In the genomic region with DNA sequence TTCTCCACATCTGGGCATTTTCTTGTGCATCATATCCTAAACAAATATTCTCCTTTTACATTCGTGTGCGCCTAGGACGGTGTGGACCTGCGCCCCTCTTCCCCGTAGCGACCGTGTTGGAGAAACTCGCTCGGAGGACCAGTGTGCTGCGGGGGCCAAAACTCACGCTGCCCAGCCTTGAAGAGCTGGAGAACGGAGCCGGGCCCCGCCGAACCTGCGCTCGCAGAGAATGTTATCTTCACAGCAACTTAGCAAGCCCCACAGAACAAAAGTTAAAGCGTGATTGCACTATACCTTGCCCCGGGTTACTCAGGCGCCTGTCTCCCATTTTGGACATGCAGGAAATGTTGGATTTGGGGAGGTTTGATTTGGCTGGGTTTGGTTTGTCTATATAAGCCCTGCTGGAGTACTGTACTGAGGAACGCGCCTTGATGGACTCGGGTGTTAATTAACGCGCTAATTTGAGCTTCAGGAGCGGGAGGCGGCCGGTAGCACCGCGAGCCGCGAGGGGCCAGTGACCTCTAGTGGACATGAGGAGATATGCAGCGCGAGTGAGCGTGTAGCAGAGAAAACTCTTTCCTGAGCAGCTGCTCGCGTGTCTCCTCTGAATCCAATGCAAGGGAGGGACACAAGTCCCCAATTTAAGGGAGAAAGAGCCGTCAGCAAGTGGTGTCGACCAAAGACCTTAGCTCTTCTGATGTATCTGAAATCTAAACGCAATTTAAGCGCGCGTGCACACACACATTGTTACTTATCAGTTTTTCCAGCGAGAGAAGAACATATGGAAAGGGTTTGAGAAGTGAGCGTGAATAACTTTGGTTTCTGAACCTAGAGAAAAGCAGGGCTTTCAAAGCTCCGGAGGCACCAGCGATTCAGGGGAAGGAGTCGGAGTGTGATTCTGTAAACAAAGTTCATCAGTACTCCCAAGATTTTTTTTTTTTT, we compare ENCODE assay signal across 8 cellular contexts.
DNase-seq lines count a peak whose midpoint lies in the region; ATAC-seq and TF ChIP-seq lines count a peak whose summit lies in the region.

No MANE protein-coding gene starts in this region.

- peak overlapping the region; percentile 61 to 100 (median 99) for H3K27ac ChIP-seq in dorsolateral prefrontal cortex

- intact Hi-C loops in dorsolateral prefrontal cortex (cut with DNase I): loop anchor here (2.0 to 10.0 kb wide), 5 partner anchors 794 to 1716 kb away; a partner anchor contains a TSS

- H3K27me3 ChIP-seq in dorsolateral prefrontal cortex: peaks cover 0 to 13% (median 0%) of the 10 kb centered on the region in 45 donors

- H3K4me3 ChIP-seq in AG10803 (ENCODE audit: low read length): peak overlapping the region; percentile 48
- peak overlapping the region; percentile 46 to 93 (median 70) for H3K4me3 ChIP-seq in dorsolateral prefrontal cortex

- DNase-seq in AG10803 (ENCODE audit: low read depth) (peak; percentile 51), NCI-H345 treated with DMSO at 0.1 percent for 48 hours (lab: John Stamatoyannopoulos, UW; ENCODE audit: unreplicated experiment) (peak; percentile 44), dorsolateral prefrontal cortex (peak; percentile 77 to 95 (median 90)), lung microvascular endothelial cell (ENCODE audit: low read depth in 2 of 2) (peak; percentile 70 to 77)
- DNase-seq in activated CD4-positive, alpha-beta T cell treated with anti-CD3 and anti-CD28 coated beads, Interleukin-2, amount 50 U/mL, for 4 hours: peak; percentile 53 to 54
- peak; percentile 20 for DNase-seq in stimulated activated CD8-positive, alpha-beta memory T cell treated with anti-CD3 and anti-CD28 coated beads, Interleukin-12 subunit alpha, Interleukin-12 subunit beta, amount 100 ng/mL, for 24 hours (ENCODE audit: extremely low read depth)

- TF ChIP-seq CTCF in AG10803 (conservative IDR thresholded peaks at IDR 0.05; ENCODE audit: low read length): peak; percentile 95
- TF ChIP-seq CTCF in dorsolateral prefrontal cortex (IDR thresholded peaks at IDR 0.05 in 54 of 56, conservative IDR thresholded peaks at IDR 0.05 in 2 of 56; ENCODE audit: low read depth in 1 of 56, partially characterized antibody in 56 of 56): peak; percentile 85 to 99 (median 96)

- ATAC-seq in GM18861 (IDR thresholded peaks at IDR 0.05; ENCODE audit: unreplicated experiment): peak; percentile 83
- ATAC-seq in HG03066 (IDR thresholded peaks at IDR 0.05; ENCODE audit: low read depth, unreplicated experiment): peak; percentile 77

Comparison
In these comparisons a context has a peak if more than half of its experiments do, and no peak if none do; other contexts are left out.
1. Peak in every context shown above with its lines: DNase-seq, ATAC-seq, H3K4me3 ChIP-seq and H3K27ac ChIP-seq.
2. DNase-seq: peak in every context shown above with its lines; median percentile 90 in dorsolateral prefrontal cortex; 74 in lung microvascular endothelial cell; 54 in activated CD4-positive, alpha-beta T cell treated with anti-CD3 and anti-CD28 coated beads, Interleukin-2, amount 50 U/mL, for 4 hours; 51 in AG10803; 44 in NCI-H345 treated with DMSO at 0.1 percent for 48 hours; 20 in stimulated activated CD8-positive, alpha-beta memory T cell treated with anti-CD3 and anti-CD28 coated beads, Interleukin-12 subunit alpha, Interleukin-12 subunit beta, amount 100 ng/mL, for 24 hours.